In genomic region chr1:158679289-158679688, GRCh38 we compare ENCODE assay signal across 31 cellular contexts. TPM values are rescaled to one million over a fixed set of nuclear protein-coding genes. Genes with fewer than 3 reads are reported as not detected.
"Had no signal": no experiment of that assay in that cellular context is flagged by ENCODE, and none has a peak within 500 bp of the region (broad histone marks: within the 10 kb centered on the region; RNA-seq: fewer than 3 reads in every experiment).

No MANE protein-coding gene starts in this region.

- H3K4me3 ChIP-seq: dorsolateral prefrontal cortex, gastrocnemius medialis, lung, prostate gland, right atrium auricular region, stomach, thyroid gland, vagina had no signal

- ATAC-seq: esophagus mucosa; gastrocnemius medialis; left lobe of liver; natural killer cell; sciatic nerve; stimulated activated effector memory CD8-positive, alpha-beta T cell treated with anti-CD3 and anti-CD28 coated beads, Interleukin-12 subunit alpha, Interleukin-12 subunit beta, amount 100 ng/mL, for 72 hours had no signal

- H3K27me3 ChIP-seq: gastrocnemius medialis, right atrium auricular region, thyroid gland, vagina had no signal

- H3K9me3 Mint-ChIP-seq: natural killer cell; neural crest cell; stimulated activated effector memory CD8-positive, alpha-beta T cell treated with anti-CD3 and anti-CD28 coated beads, Interleukin-12 subunit alpha, Interleukin-12 subunit beta, amount 100 ng/mL, for 72 hours had no signal

- H3K27ac ChIP-seq: dorsolateral prefrontal cortex, gastrocnemius medialis, prostate gland, right atrium auricular region, stomach, thyroid gland, vagina had no signal

- H3K36me3 Mint-ChIP-seq: memory B cell; natural killer cell; stimulated activated effector memory CD8-positive, alpha-beta T cell treated with anti-CD3 and anti-CD28 coated beads, Interleukin-12 subunit alpha, Interleukin-12 subunit beta, amount 100 ng/mL, for 72 hours had no signal

- H3K4me1 Mint-ChIP-seq: neural crest cell; stimulated activated effector memory CD8-positive, alpha-beta T cell treated with anti-CD3 and anti-CD28 coated beads, Interleukin-12 subunit alpha, Interleukin-12 subunit beta, amount 100 ng/mL, for 72 hours had no signal

- H3K36me3 ChIP-seq: gastrocnemius medialis, prostate gland, right atrium auricular region, stomach, thyroid gland, vagina had no signal

- H3K4me1 ChIP-seq: gastrocnemius medialis, prostate gland, right atrium auricular region, stomach, thyroid gland, vagina had no signal

- H3K4me3 Mint-ChIP-seq: memory B cell; natural killer cell; neural crest cell; stimulated activated effector memory CD8-positive, alpha-beta T cell treated with anti-CD3 and anti-CD28 coated beads, Interleukin-12 subunit alpha, Interleukin-12 subunit beta, amount 100 ng/mL, for 72 hours had no signal

- H3K9me3 ChIP-seq: gastrocnemius medialis, prostate gland, right atrium auricular region, stomach, thyroid gland, vagina had no signal

- H3K27ac Mint-ChIP-seq: memory B cell; natural killer cell; stimulated activated effector memory CD8-positive, alpha-beta T cell treated with anti-CD3 and anti-CD28 coated beads, Interleukin-12 subunit alpha, Interleukin-12 subunit beta, amount 100 ng/mL, for 72 hours had no signal

- DNase-seq: dorsolateral prefrontal cortex; effector CD4-positive, alpha-beta T cell; foreskin fibroblast; gastrocnemius medialis; head of caudate nucleus; kidney; natural killer cell; stimulated activated CD4-positive, alpha-beta T cell treated with anti-CD3 and anti-CD28 coated beads, Interleukin-2, amount 100 ng/mL, for 24 hours; stimulated activated CD4-positive, alpha-beta T cell treated with anti-CD3 and anti-CD28 coated beads, Interleukin-4, amount 100 ng/mL, for 24 hours; stimulated activated naive CD4-positive, alpha-beta T cell treated with Interleukin-2 at 50 U/mL for 16 hours; stomach; thyroid gland; trophoblast cell had no signal

RNA-seq across cellular contexts. Expression of gene SPTA1, which starts 7.2 kb away (rescaled TPM):
- total RNA-seq: esophagus mucosa, glomerular endothelial cell, mononuclear cell, neural crest cell, ureter had no signal
- polyA plus RNA-seq: stomach had no signal

RNA-seq across cellular contexts. Expression of gene OR6K2, which starts 21.2 kb away (rescaled TPM):
- total RNA-seq: dorsolateral prefrontal cortex, esophagus mucosa, gastrocnemius medialis, glomerular endothelial cell, kidney, left lobe of liver, liver, lung, mononuclear cell, natural killer cell, neural crest cell, osteoblast, prostate gland, right atrium auricular region, sciatic nerve, skeletal muscle tissue, stomach, subcutaneous adipose tissue, temporal lobe, thyroid gland, ureter, vagina had no signal
- polyA plus RNA-seq: liver, lung, stomach had no signal

RNA-seq across cellular contexts. Expression of gene OR6K3, which starts 41.2 kb away (rescaled TPM):
- total RNA-seq: dorsolateral prefrontal cortex, esophagus mucosa, gastrocnemius medialis, glomerular endothelial cell, kidney, left lobe of liver, mononuclear cell, neural crest cell, osteoblast, prostate gland, right atrium auricular region, sciatic nerve, skeletal muscle tissue, stomach, subcutaneous adipose tissue, temporal lobe, thyroid gland, ureter, vagina had no signal
- polyA plus RNA-seq: liver, stomach had no signal
